In the genomic region with DNA sequence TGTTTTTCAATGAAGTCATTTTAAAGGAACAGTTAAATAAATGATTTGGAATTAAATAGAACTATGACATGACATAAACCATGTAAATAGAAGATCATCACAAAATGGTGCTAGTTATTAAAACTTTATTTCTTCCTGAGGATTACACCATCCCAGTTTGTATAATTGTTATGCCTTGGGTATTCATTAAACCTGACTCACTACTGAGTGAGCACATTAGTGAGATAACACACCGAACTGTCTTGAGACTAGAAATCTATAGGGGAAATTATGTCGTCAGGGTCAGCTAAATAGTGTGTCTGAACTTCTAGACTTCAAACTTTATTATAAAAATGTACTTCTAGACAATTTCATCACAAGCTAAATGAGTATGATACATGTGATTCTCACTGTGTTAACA, we compare ENCODE assay signal across 22 cellular contexts.
"Had no signal": no experiment of that assay in that cellular context is flagged by ENCODE, and none has a peak within 500 bp of the region (broad histone marks: within the 10 kb centered on the region; RNA-seq: fewer than 3 reads in every experiment).

No MANE protein-coding gene starts in this region.

- H3K4me1 ChIP-seq: gastroesophageal sphincter, left ventricle myocardium inferior, prostate gland, transverse colon, vagina had no signal

- ATAC-seq: activated CD4-positive, alpha-beta T cell treated with anti-CD3 and anti-CD28 coated beads for 36 hours; gastroesophageal sphincter; heart right ventricle; right cardiac atrium; WTC11 had no signal

- H3K36me3 ChIP-seq: gastroesophageal sphincter, heart right ventricle, left ventricle myocardium inferior, prostate gland, transverse colon, vagina had no signal

- DNase-seq: activated CD4-positive, alpha-beta memory T cell treated with anti-CD3 and anti-CD28 coated beads, Interleukin-2, amount 10 ng/mL, durations not matched to agents 7 days and 5 days; activated CD4-positive, alpha-beta T cell treated with anti-CD3 and anti-CD28 coated beads for 36 hours; activated naive CD4-positive, alpha-beta T cell treated with Interleukin-2 at 50 U/mL for 16 hours; activated naive CD8-positive, alpha-beta T cell treated with anti-CD3 and anti-CD28 coated beads, Interleukin-2, amount 10 ng/mL, durations not matched to agents 7 days and 5 days; activated T-cell treated with anti-CD3 and anti-CD28 coated beads, Interleukin-2, amount 50 U/mL, for 1 hour; central memory CD4-positive, alpha-beta T cell; dorsolateral prefrontal cortex; heart right ventricle; kidney glomerular epithelial cell; left ventricle myocardium inferior; mammary epithelial cell; right cardiac atrium; stimulated activated CD4-positive, alpha-beta T cell treated with anti-CD3 and anti-CD28 coated beads, Interleukin-15, amount 100 ng/mL, for 24 hours; stimulated activated CD4-positive, alpha-beta T cell treated with anti-CD3 and anti-CD28 coated beads, Interleukin-2, amount 100 ng/mL, for 48 hours; transverse colon had no signal

- H3K27me3 ChIP-seq: dorsolateral prefrontal cortex, gastroesophageal sphincter, heart right ventricle, transverse colon, vagina had no signal

- H3K27ac ChIP-seq: dorsolateral prefrontal cortex, gastroesophageal sphincter, heart right ventricle, left ventricle myocardium inferior, prostate gland, skin epidermis, transverse colon, vagina had no signal

- H3K4me3 ChIP-seq: dorsolateral prefrontal cortex, gastroesophageal sphincter, heart right ventricle, left ventricle myocardium inferior, prostate gland, skin epidermis, transverse colon, vagina had no signal

- H3K9me3 ChIP-seq: gastroesophageal sphincter, heart right ventricle, left ventricle myocardium inferior, prostate gland, transverse colon, vagina had no signal

- FAIRE-seq: colon, TTC549 had no signal
